ENCODE assay signal across 18 cellular contexts in the genomic region with DNA sequence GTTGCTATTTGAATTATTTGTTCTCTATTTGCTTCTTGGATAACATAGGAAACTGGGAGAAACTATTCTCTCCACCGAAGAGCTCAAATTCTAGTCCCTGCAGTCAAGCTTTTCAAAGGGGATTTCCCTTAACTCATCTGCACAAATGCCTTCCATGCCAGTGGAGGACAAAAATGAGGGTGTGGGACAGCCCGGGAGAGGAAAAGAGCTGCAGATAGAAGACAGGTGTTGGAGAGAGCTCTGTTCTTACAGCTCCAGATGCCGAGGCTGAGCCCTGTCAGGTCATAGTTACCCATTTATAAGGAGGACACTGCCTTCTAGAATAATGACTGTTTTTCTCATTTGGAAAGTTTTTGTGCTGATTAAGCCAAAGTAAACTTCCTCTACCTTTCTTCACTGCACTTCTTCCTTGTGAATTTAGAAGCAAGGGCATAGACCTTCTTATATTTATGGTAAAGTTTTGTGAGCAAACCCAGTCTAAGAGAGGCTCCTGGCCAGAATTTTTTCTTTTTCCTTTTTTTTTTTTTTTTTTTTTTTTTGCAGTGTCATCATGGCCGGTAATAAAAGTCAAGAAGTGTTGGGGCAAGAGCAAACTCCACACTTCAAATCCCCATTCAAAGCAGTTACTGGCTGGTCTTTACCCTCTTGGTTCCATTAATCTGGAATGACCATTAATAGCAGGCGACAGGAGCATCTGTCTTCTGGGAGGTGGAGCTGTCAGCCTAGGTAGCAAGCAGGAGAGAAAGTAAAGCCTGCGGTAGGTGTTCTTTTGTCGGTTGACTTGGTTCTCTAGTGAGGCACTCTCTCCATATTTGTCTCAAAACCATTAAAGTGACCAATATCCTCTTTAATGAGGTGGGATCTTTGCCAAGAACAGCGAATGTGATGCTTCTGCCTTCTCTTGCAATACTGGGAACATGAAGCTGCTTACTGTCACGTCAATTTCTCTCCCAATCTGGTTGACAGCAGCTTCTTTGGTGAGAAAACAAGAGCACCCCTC.
"Had no signal": no experiment of that assay in that cellular context is flagged by ENCODE, and none has a peak within 500 bp of the region (broad histone marks: within the 10 kb centered on the region; RNA-seq: fewer than 3 reads in every experiment).

No MANE protein-coding gene starts in this region.

- ATAC-seq: activated CD8-positive, alpha-beta memory T cell treated with anti-CD3 and anti-CD28 coated beads, Interleukin-2, amount 10 ng/mL, durations not matched to agents 7 days and 5 days; activated naive CD4-positive, alpha-beta T cell treated with anti-CD3 and anti-CD28 coated beads, Interleukin-2, amount 50 U/mL, for 72 hours; activated T-cell treated with anti-CD3 and anti-CD28 coated beads, Interleukin-2, amount 50 U/mL, for 4 hours; body of pancreas; right cardiac atrium; stimulated activated memory B cell treated with anti-CD40 and anti-IgM and Interleukin-4, amounts not matched to agents 10 μg/mL and 1 μg/mL and 100 μg/mL, for 72 hours had no signal

- H3K4me3 ChIP-seq: body of pancreas, hepatocyte, smooth muscle cell, transverse colon had no signal

- H3K27me3 ChIP-seq: body of pancreas, hepatocyte, transverse colon had no signal

- H3K36me3 ChIP-seq: transverse colon had no signal

- H3K27ac ChIP-seq: body of pancreas, hepatocyte, transverse colon had no signal

- H2AFZ ChIP-seq: hepatocyte had no signal

- H3K4me2 ChIP-seq: hepatocyte, smooth muscle cell had no signal

- H3K9me3 ChIP-seq: body of pancreas, transverse colon had no signal

- DNase-seq: activated CD4-positive, alpha-beta T cell treated with anti-CD3 and anti-CD28 coated beads, Interleukin-2, amount 50 U/mL, for 48 hours; activated CD4-positive, CD25-positive, alpha-beta regulatory T cell treated with anti-CD3 and anti-CD28 coated beads, Interleukin-2, amount 50 U/mL, for 72 hours; activated CD8-positive, alpha-beta memory T cell treated with anti-CD3 and anti-CD28 coated beads, Interleukin-2, amount 10 ng/mL, durations not matched to agents 7 days and 5 days; activated effector memory CD4-positive, alpha-beta T cell treated with anti-CD3 and anti-CD28 coated beads, Interleukin-2, amount 50 U/mL, for 16 hours; activated T-cell treated with anti-CD3 and anti-CD28 coated beads, Interleukin-2, amount 50 U/mL, for 4 hours; amniotic stem cell; body of pancreas; dermis blood vessel endothelial cell; endodermal cell; erythroblast; midbrain; naive B cell; right cardiac atrium; transverse colon had no signal

- H3K79me2 ChIP-seq: hepatocyte had no signal

- H3K4me1 ChIP-seq: body of pancreas, transverse colon had no signal
